ENCODE assay signal across 22 cellular contexts in the genomic region with DNA sequence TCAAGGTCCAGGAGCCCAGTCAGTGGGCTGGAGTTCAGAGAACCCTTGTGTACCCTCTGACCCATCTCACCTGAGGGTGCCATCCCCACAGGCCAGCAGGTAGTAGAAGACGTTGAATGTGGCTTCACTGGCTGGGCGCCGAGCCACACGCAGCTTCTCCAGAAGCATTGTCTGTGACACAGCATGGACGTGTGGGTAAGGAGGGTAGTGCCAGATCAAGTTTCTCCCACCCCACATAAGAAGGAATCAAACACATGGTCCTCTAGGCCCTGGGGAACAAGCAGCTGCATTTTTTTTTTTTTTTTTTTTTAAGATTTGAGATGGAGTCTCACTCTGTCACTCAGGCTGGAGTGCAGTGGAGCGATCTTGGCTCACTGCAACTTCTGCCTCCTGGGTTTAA.
DNase-seq lines count a peak whose midpoint lies in the region; ATAC-seq and FAIRE-seq lines count a peak whose summit lies in the region.
"Had no signal": no experiment of that assay in that cellular context is flagged by ENCODE, and none has a peak within 500 bp of the region (broad histone marks: within the 10 kb centered on the region; RNA-seq: fewer than 3 reads in every experiment).

No MANE protein-coding gene starts in this region.

- no peak for ATAC-seq in left colon
- ATAC-seq: GM12878, GM23338 had no signal

- FAIRE-seq in urothelium cell line (lab: Jason Lieb, UNC) = peak; percentile 5
- FAIRE-seq: GM12878, H54 had no signal

- intact Hi-C loops in activated CD4-positive, alpha-beta memory T cell treated with anti-CD3 and anti-CD28 coated beads for 36 hours (cut with micrococcal nuclease) = loop anchor here (5.0 to 10.0 kb wide), 3 partner anchors 167 to 474 kb away; a partner anchor contains a TSS
- intact Hi-C loops in left colon (cut with DNase I, micrococcal nuclease) = no loop called here

- CTCF ChIA-PET in activated CD4-positive, alpha-beta memory T cell treated with anti-CD3 and anti-CD28 coated beads, Interleukin-2, amount 10 ng/mL, durations not matched to agents 7 days and 5 days (lab: Charles Lee) = interaction anchor here (1.5 to 5.2 kb wide), 3 partner anchors 14 to 154 kb away, joined by 6 to 140 read pairs (median 7); no protein-coding TSS in a partner anchor
- CTCF ChIA-PET in activated CD4-positive, alpha-beta memory T cell treated with anti-CD3 and anti-CD28 coated beads for 36 hours (lab: Charles Lee) = interaction anchor here (0.8 to 9.5 kb wide), 11 partner anchors 8 to 166 kb away, joined by 3 to 216 read pairs (median 6); a partner anchor contains a TSS

- DNase-seq in activated CD4-positive, alpha-beta memory T cell treated with anti-CD3 and anti-CD28 coated beads, Interleukin-2, amount 10 ng/mL, durations not matched to agents 7 days and 5 days = no peak
- DNase-seq in activated CD4-positive, alpha-beta memory T cell treated with anti-CD3 and anti-CD28 coated beads for 36 hours = no peak
- DNase-seq in NCI-H2171 treated with DMSO at 0.1 percent for 48 hours (lab: John Stamatoyannopoulos, UW) (peak; percentile 90), myocyte (ENCODE audit: low read depth) (peak; percentile 57), urothelium cell line (ENCODE audit: low spot score) (no peak), left colon (no peak), kidney tubule cell (ENCODE audit: low spot score) (no peak), epidermal melanocyte (ENCODE audit: insufficient read length, low spot score) (no peak)
- DNase-seq: 8988T; C1 segment of cervical spinal cord; CD4-positive, CD25-positive, alpha-beta regulatory T cell; CD8-positive, alpha-beta memory T cell; COR-L47; DMS 273 treated with DMSO at 0.1 percent for 48 hours; DMS53; DND-41; EL; HCEC 1CT; IMR-90 had no signal

- H3K4me1 Mint-ChIP-seq in activated CD4-positive, alpha-beta memory T cell treated with anti-CD3 and anti-CD28 coated beads, Interleukin-2, amount 10 ng/mL, durations not matched to agents 7 days and 5 days = peaks cover 7% of the 10 kb centered on the region
- peaks cover 4% of the 10 kb centered on the region for H3K4me1 Mint-ChIP-seq in activated CD4-positive, alpha-beta memory T cell treated with anti-CD3 and anti-CD28 coated beads for 36 hours (ENCODE audit: low read depth)

- H3K27me3 Mint-ChIP-seq in activated CD4-positive, alpha-beta memory T cell treated with anti-CD3 and anti-CD28 coated beads, Interleukin-2, amount 10 ng/mL, durations not matched to agents 7 days and 5 days = no peaks in the 10 kb centered on the region
- H3K27me3 Mint-ChIP-seq in activated CD4-positive, alpha-beta memory T cell treated with anti-CD3 and anti-CD28 coated beads for 36 hours = no peaks in the 10 kb centered on the region
- H3K27me3 Mint-ChIP-seq: CD4-positive, CD25-positive, alpha-beta regulatory T cell; CD8-positive, alpha-beta memory T cell had no signal

- POLR2A ChIA-PET in activated CD4-positive, alpha-beta memory T cell treated with anti-CD3 and anti-CD28 coated beads, Interleukin-2, amount 10 ng/mL, durations not matched to agents 7 days and 5 days (lab: Charles Lee) = interaction anchor here (0.7 to 2.4 kb wide), 2 partner anchors 20 to 29 kb away, joined by 3 to 8 read pairs; no protein-coding TSS in a partner anchor
- POLR2A ChIA-PET in activated CD4-positive, alpha-beta memory T cell treated with anti-CD3 and anti-CD28 coated beads for 36 hours (lab: Charles Lee) = no interaction called here

- peak overlapping the region; percentile 21 for H3K27ac Mint-ChIP-seq in activated CD4-positive, alpha-beta memory T cell treated with anti-CD3 and anti-CD28 coated beads, Interleukin-2, amount 10 ng/mL, durations not matched to agents 7 days and 5 days
- H3K27ac Mint-ChIP-seq in activated CD4-positive, alpha-beta memory T cell treated with anti-CD3 and anti-CD28 coated beads for 36 hours = no peak overlapping the region
- H3K27ac Mint-ChIP-seq: GM23338 had no signal

- H3K36me3 Mint-ChIP-seq in activated CD4-positive, alpha-beta memory T cell treated with anti-CD3 and anti-CD28 coated beads, Interleukin-2, amount 10 ng/mL, durations not matched to agents 7 days and 5 days (ENCODE audit: low read depth) = peaks cover 30% of the 10 kb centered on the region
- peaks cover 3% of the 10 kb centered on the region for H3K36me3 Mint-ChIP-seq in activated CD4-positive, alpha-beta memory T cell treated with anti-CD3 and anti-CD28 coated beads for 36 hours

- no peak overlapping the region for H3K4me3 Mint-ChIP-seq in activated CD4-positive, alpha-beta memory T cell treated with anti-CD3 and anti-CD28 coated beads, Interleukin-2, amount 10 ng/mL, durations not matched to agents 7 days and 5 days
- no peak overlapping the region for H3K4me3 Mint-ChIP-seq in activated CD4-positive, alpha-beta memory T cell treated with anti-CD3 and anti-CD28 coated beads for 36 hours
- H3K4me3 Mint-ChIP-seq: CD4-positive, CD25-positive, alpha-beta regulatory T cell; CD8-positive, alpha-beta memory T cell; GM23338 had no signal

- no peaks in the 10 kb centered on the region for H3K9me3 Mint-ChIP-seq in activated CD4-positive, alpha-beta memory T cell treated with anti-CD3 and anti-CD28 coated beads, Interleukin-2, amount 10 ng/mL, durations not matched to agents 7 days and 5 days
- no peaks in the 10 kb centered on the region for H3K9me3 Mint-ChIP-seq in activated CD4-positive, alpha-beta memory T cell treated with anti-CD3 and anti-CD28 coated beads for 36 hours
- H3K9me3 Mint-ChIP-seq: CD4-positive, CD25-positive, alpha-beta regulatory T cell; CD8-positive, alpha-beta memory T cell; GM23338 had no signal

Comparison
In these comparisons a context has a peak if more than half of its experiments do, and no peak if none do; other contexts are left out.
1. DNase-seq: peak in NCI-H2171 treated with DMSO at 0.1 percent for 48 hours (single experiment) and myocyte (single experiment); none in activated CD4-positive, alpha-beta memory T cell treated with anti-CD3 and anti-CD28 coated beads, Interleukin-2, amount 10 ng/mL, durations not matched to agents 7 days and 5 days (single experiment), activated CD4-positive, alpha-beta memory T cell treated with anti-CD3 and anti-CD28 coated beads for 36 hours (single experiment), urothelium cell line (single experiment), left colon (0 of 2), kidney tubule cell (single experiment) and epidermal melanocyte (single experiment).